ENCODE assay signal across 8 cellular contexts in the genomic region with DNA sequence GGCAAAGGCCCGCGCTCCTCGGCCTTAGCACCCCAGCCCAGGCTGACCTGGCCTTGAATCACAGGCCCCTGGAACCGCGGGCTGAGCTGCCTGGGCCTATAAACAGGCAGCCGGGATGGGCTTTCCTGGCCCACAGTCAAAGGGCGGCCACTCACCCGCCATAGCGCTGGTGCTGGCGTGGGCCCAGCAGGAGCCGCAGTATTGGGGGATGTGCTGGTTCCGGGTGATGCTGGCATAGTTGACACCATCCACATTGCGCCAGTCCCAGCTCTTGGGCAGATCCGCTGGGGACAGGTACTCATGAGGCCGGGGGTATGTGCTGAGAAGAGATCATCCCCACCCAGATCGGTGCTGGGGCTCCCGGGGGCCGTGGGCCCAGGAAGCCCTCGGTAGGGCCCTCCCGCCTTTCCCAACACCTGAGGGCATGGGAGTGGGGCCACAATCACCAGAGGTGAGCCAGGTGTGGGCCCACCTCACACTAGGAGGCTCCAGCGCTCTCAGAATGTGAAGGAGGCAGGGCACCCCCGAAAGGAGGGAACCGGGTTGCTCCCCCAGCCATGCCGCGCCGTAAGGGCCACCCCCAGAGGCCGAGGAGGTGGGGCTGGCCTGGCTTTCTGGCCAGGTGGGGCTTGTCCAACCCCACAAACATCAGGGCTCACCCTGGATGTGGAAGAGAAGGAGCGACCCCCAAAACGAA. TPM values are rescaled to one million over a fixed set of nuclear protein-coding genes. Genes with fewer than 3 reads are reported as not detected.
DNase-seq lines count a peak whose midpoint lies in the region; ATAC-seq and TF ChIP-seq lines count a peak whose summit lies in the region.

No MANE protein-coding gene starts in this region.

- no peak for TF ChIP-seq EP300 in gastroesophageal sphincter (IDR thresholded peaks at IDR 0.05)

- H3K27ac ChIP-seq in VCaP: peak overlapping the region; percentile 90
- H3K27ac ChIP-seq in gastroesophageal sphincter: peak overlapping the region; percentile 47 to 91 (median 88)
- H3K27ac ChIP-seq in psoas muscle: peak overlapping the region; percentile 84

- peak overlapping the region; percentile 73 to 91 for H3K4me3 ChIP-seq in gastroesophageal sphincter
- H3K4me3 ChIP-seq in psoas muscle: peak overlapping the region; percentile 94

- peaks cover 0 to 30% of the 10 kb centered on the region in 2 donors for H3K36me3 ChIP-seq in gastroesophageal sphincter
- H3K36me3 ChIP-seq in psoas muscle (ENCODE audit: insufficient read depth in 1 of 2, low read depth in 1 of 2): peaks cover 0 to 18% of the 10 kb centered on the region in 2 donors

- H3K27me3 ChIP-seq in gastroesophageal sphincter (no peaks in the 10 kb centered on the region), psoas muscle (ENCODE audit: insufficient read depth in 3 of 3, low read length in 2 of 3) (no peaks in the 10 kb centered on the region)

- DNase-seq in psoas muscle (peak; percentile 40 to 62), NCI-H2171 treated with DMSO at 0.1 percent for 48 hours (lab: John Stamatoyannopoulos, UW) (no peak), NCI-H524 treated with DMSO at 0.1 percent for 48 hours (lab: John Stamatoyannopoulos, UW) (no peak)
- DNase-seq in activated CD4-positive, CD25-positive, alpha-beta regulatory T cell treated with anti-CD3 and anti-CD28 coated beads, Interleukin-2, amount 50 U/mL, for 72 hours: no peak

- TF ChIP-seq POLR2A in GM18951 (IDR thresholded peaks at IDR 0.05; ENCODE audit: extremely low read depth, insufficient read depth, insufficient read length) (peak; percentile 2), gastroesophageal sphincter (IDR thresholded peaks at IDR 0.05) (no peak)

- H3K9me3 ChIP-seq in gastroesophageal sphincter: no peaks in the 10 kb centered on the region
- no peaks in the 10 kb centered on the region for H3K9me3 ChIP-seq in psoas muscle

- peaks cover 0 to 50% (median 28%) of the 10 kb centered on the region in 3 donors for H3K4me1 ChIP-seq in gastroesophageal sphincter
- peaks cover 18% of the 10 kb centered on the region for H3K4me1 ChIP-seq in psoas muscle

- in situ Hi-C loops in GM18951 (cut with MboI; ENCODE audit: low sequenced_read_pairs, unreplicated experiment): no loop called here

- TF ChIP-seq CTCF in VCaP (conservative IDR thresholded peaks at IDR 0.05) (no peak), gastroesophageal sphincter (IDR thresholded peaks at IDR 0.05) (no peak), psoas muscle (IDR thresholded peaks at IDR 0.05) (no peak)

- WGBS in gastroesophageal sphincter (ENCODE audit: low coverage in 1 of 2), 2 donors: no CpG with 5 or more reads among the region's 29 CpGs
- 14 to 28% (median 19%) methylated on average over 29 of the region's 29 CpGs for WGBS in psoas muscle, 3 donors

- ATAC-seq in gastroesophageal sphincter (no peak), psoas muscle (peak; percentile 7 to 27 (median 16)), GM18517 (IDR thresholded peaks at IDR 0.05; ENCODE audit: unreplicated experiment) (no peak)

- intact Hi-C loops in psoas muscle (cut with DNase I): no loop called here

RNA-seq across cellular contexts. Expression of gene CTSZ, which starts 0.7 kb away (rescaled TPM):
- total RNA-seq in gastroesophageal sphincter: 100 to 1,000 TPM; 167 to 222 (median 176) TPM
- 10 to 100 TPM; 41.2 to 50.5 (median 45.0) TPM for total RNA-seq in psoas muscle
- 10 to 100 TPM; 38.2 to 47.3 (median 41.0) TPM for polyA plus RNA-seq in psoas muscle

RNA-seq across cellular contexts. Expression of gene TUBB1, which starts 12.9 kb away (rescaled TPM):
- total RNA-seq in gastroesophageal sphincter (under 1 TPM in 1 of 4 donors, not detected in 3; 0.15 TPM), psoas muscle (under 1 TPM; 0.08 to 0.32 (median 0.19) TPM)
- polyA plus RNA-seq in psoas muscle: under 1 TPM in 2 of 3 donors, not detected in 1; 0.03 to 0.05 TPM

RNA-seq across cellular contexts. Expression of gene NELFCD, which starts 25.3 kb away (rescaled TPM):
- total RNA-seq in gastroesophageal sphincter: 10 to 100 TPM; 26.5 to 48.6 (median 36.1) TPM
- 10 to 100 TPM; 32.8 to 43.6 (median 34.2) TPM for total RNA-seq in psoas muscle
- polyA plus RNA-seq in psoas muscle: 10 to 100 TPM; 24.1 to 41.1 (median 38.8) TPM

RNA-seq across cellular contexts. Expression of gene ATP5F1E, which starts 25.8 kb away (rescaled TPM):
- total RNA-seq in gastroesophageal sphincter (10 to 100 TPM; 23.1 to 40.6 (median 35.4) TPM), psoas muscle (10 to 100 TPM; 72.1 to 88.5 (median 87.1) TPM)
- polyA plus RNA-seq in psoas muscle: 10 to 100 TPM; 57.1 to 65.4 (median 63.6) TPM

RNA-seq across cellular contexts. Expression of gene PRELID3B, which starts 36.3 kb away (rescaled TPM):
- 10 to 100 TPM; 35.1 to 60.8 (median 40.0) TPM for total RNA-seq in gastroesophageal sphincter
- total RNA-seq in psoas muscle: 10 to 100 TPM; 33.7 to 57.5 (median 34.2) TPM
- polyA plus RNA-seq in psoas muscle: 10 to 100 TPM; 23.2 to 61.2 (median 42.9) TPM

Comparison
In these comparisons a context has a peak if more than half of its experiments do, and no peak if none do; other contexts are left out.
1. ATAC-seq: peak in psoas muscle (4 of 4); none in gastroesophageal sphincter (single experiment) and GM18517 (single experiment).
2. DNase-seq: peak in psoas muscle (2 of 2); none in NCI-H2171 treated with DMSO at 0.1 percent for 48 hours (single experiment), NCI-H524 treated with DMSO at 0.1 percent for 48 hours (single experiment) and activated CD4-positive, CD25-positive, alpha-beta regulatory T cell treated with anti-CD3 and anti-CD28 coated beads, Interleukin-2, amount 50 U/mL, for 72 hours (single experiment).
3. Peak in every context shown above with its lines, with median percentiles within 50 percentile points of each other: H3K27ac ChIP-seq.